Comparison of ENCODE assay signal across 27 cellular contexts in genomic region chrX:18294893-18295292, GRCh38.
"Had no signal": no experiment of that assay in that cellular context is flagged by ENCODE, and none has a peak within 500 bp of the region (broad histone marks: within the 10 kb centered on the region; RNA-seq: fewer than 3 reads in every experiment).

No MANE protein-coding gene starts in this region.

- H3K36me3 ChIP-seq: brain microvascular endothelial cell, cardiac muscle cell had no signal

- H3K27ac ChIP-seq: brain microvascular endothelial cell, cardiac muscle cell had no signal

- H3K27me3 ChIP-seq: brain microvascular endothelial cell, cardiac muscle cell had no signal

- DNase-seq: activated B cell treated with CpG ODN at 0.5 μM for 24 hours; activated CD4-positive, alpha-beta memory T cell treated with anti-CD3 and anti-CD28 coated beads for 36 hours; activated CD4-positive, alpha-beta T cell treated with anti-CD3 and anti-CD28 coated beads for 1 hour; activated CD4-positive, alpha-beta T cell treated with anti-CD3 and anti-CD28 coated beads, Interleukin-2, amount 10 ng/mL, durations not matched to agents 7 days and 5 days; activated CD8-positive, alpha-beta memory T cell treated with anti-CD3 and anti-CD28 coated beads for 24 hours; activated gamma-delta T cell; activated naive CD4-positive, alpha-beta T cell treated with anti-CD3 and anti-CD28 coated beads, Interleukin-2, amount 10 ng/mL, durations not matched to agents 7 days and 5 days; activated naive CD8-positive, alpha-beta T cell treated with anti-CD3 and anti-CD28 coated beads for 36 hours; activated T-cell treated with anti-CD3 and anti-CD28 coated beads for 4 hours; activated T-cell treated with anti-CD3 and anti-CD28 coated beads, Interleukin-2, amount 50 U/mL, for 48 hours; brain microvascular endothelial cell; Karpas-422; MM.1S; NCI-H1105 treated with DMSO at 0.1 percent for 48 hours; NCI-H1436 treated with DMSO at 0.1 percent for 48 hours; NCI-H187 treated with DMSO at 0.1 percent for 48 hours; NCI-H2081 treated with DMSO at 0.1 percent for 48 hours; NCI-H2171; NCI-H2227 treated with DMSO at 0.1 percent for 48 hours; NCI-H446 treated with DMSO at 0.1 percent for 48 hours; NCI-H524 treated with DMSO at 0.1 percent for 48 hours; NCI-H748 treated with DMSO at 0.1 percent for 48 hours; SIG-M5; T-helper 17 cell; T-helper 9 cell had no signal

- H3K4me3 ChIP-seq: cardiac muscle cell had no signal

- ATAC-seq: activated T-helper 17 cell treated with anti-CD3 and anti-CD28 coated beads, Interleukin-2, amount 50 U/mL, for 72 hours; T-helper 17 cell had no signal
